8 cellular contexts compared by ENCODE assay signal in the genomic region with DNA sequence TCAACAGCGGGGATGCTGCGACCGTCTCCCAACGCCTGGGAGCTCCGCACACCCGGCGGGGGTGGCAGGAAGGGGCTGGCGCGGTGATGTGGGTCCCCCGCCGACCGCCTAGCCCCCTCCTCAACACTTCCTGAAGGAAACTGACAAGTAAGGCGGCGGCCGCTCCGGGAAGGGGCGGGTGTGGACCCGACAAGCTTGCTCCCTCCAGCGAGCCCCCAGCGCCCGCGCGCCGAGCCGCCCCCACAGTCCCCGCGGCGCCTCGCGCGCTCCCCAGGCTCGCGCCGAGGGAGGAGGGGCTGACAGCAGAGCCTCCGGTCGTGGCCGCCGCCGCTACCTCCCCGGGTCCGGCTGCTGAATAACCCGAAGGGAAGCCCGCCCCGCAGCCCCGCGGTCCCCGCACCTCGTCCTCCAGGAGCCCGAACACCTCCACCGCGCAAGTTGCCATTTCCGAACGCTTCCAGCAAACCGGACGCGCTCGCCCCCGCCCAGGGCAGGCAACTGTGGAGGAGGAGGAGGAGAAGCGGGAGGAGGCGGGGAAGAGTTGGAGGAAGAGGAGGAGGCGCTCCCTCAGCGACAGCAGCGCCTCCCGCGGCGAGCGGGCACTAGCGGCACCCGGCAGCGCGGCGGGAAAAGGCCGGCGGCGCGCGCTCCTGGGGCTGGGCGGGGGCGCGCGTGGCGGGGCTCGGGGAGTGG. TPM values are rescaled to one million over a fixed set of nuclear protein-coding genes. Genes with fewer than 3 reads are reported as not detected.
A peak's percentile ranks its signal among the peaks of the same experiment; 100 is the strongest.
DNase-seq lines count a peak whose midpoint lies in the region; ATAC-seq and TF ChIP-seq lines count a peak whose summit lies in the region.

A gene (minus strand): TSS at position 502 of the 693 bp plus-strand sequence. CDS start 57 bp downstream, at position 445.

- TF ChIP-seq CTCF in dorsolateral prefrontal cortex (IDR thresholded peaks at IDR 0.05 in 54 of 56, conservative IDR thresholded peaks at IDR 0.05 in 2 of 56; ENCODE audit: low read depth in 1 of 56, partially characterized antibody in 56 of 56) (peak in 51 of 56 donors; percentile 5 to 79 (median 46)), lower leg skin (IDR thresholded peaks at IDR 0.05) (no peak)

- peak within 1 kb of the TSS; percentile 61 for H3K27ac Mint-ChIP-seq in activated CD4-positive, alpha-beta memory T cell treated with anti-CD3 and anti-CD28 coated beads for 36 hours

- DNase-seq in AG20443 (ENCODE audit: low spot score) (peak; percentile 95), GM19238 (ENCODE audit: insufficient read length, low spot score) (peak; percentile 84), NCI-H748 (lab: John Stamatoyannopoulos, UW; ENCODE audit: unreplicated experiment) (peak; percentile 79), dorsolateral prefrontal cortex (peak; percentile 49 to 89 (median 71)), lower leg skin (ENCODE audit: low spot score in 2 of 2) (peak; percentile 80 to 96)
- DNase-seq in activated CD4-positive, alpha-beta memory T cell treated with anti-CD3 and anti-CD28 coated beads for 36 hours: peak; percentile 81
- peak; percentile 71 to 72 for DNase-seq in stimulated activated CD4-positive, alpha-beta T cell treated with anti-CD3 and anti-CD28 coated beads, Interleukin-4, amount 100 ng/mL, for 4 hours

- H3K4me3 ChIP-seq in dorsolateral prefrontal cortex (peak within 1 kb of the TSS; percentile 67 to 98 (median 86)), lower leg skin (ENCODE audit: low read depth, poor library complexity, severe bottlenecking) (peak within 1 kb of the TSS; percentile 82)

- H3K4me1 Mint-ChIP-seq in activated CD4-positive, alpha-beta memory T cell treated with anti-CD3 and anti-CD28 coated beads for 36 hours (ENCODE audit: low read depth): peaks cover 23% of the 10 kb centered on the region

- H3K36me3 Mint-ChIP-seq in activated CD4-positive, alpha-beta memory T cell treated with anti-CD3 and anti-CD28 coated beads for 36 hours: no peaks in the 10 kb centered on the region

- intact Hi-C loops in activated CD4-positive, alpha-beta memory T cell treated with anti-CD3 and anti-CD28 coated beads for 36 hours (cut with micrococcal nuclease): loop anchor here (1.0 to 5.0 kb wide), 4 partner anchors 50 to 1714 kb away; a partner anchor contains a TSS
- intact Hi-C loops in dorsolateral prefrontal cortex (cut with DNase I): loop anchor here (5.0 to 10.0 kb wide), 4 partner anchors 59 to 588 kb away; a partner anchor contains a TSS
- intact Hi-C loops in lower leg skin (cut with DNase I; ENCODE audit: low total_unique reads): no loop called here

- peaks cover 11% of the 10 kb centered on the region for H3K27me3 Mint-ChIP-seq in activated CD4-positive, alpha-beta memory T cell treated with anti-CD3 and anti-CD28 coated beads for 36 hours

- CTCF ChIA-PET in activated CD4-positive, alpha-beta memory T cell treated with anti-CD3 and anti-CD28 coated beads for 36 hours (lab: Charles Lee): interaction anchor here (1.0 to 1.6 kb wide), 5 partner anchors 9 to 252 kb away, joined by 3 to 5 read pairs (median 4); no protein-coding TSS in a partner anchor

- no peak for TF ChIP-seq POLR2A in lower leg skin (IDR thresholded peaks at IDR 0.05)

- peak within 1 kb of the TSS; percentile 81 for H3K4me3 Mint-ChIP-seq in activated CD4-positive, alpha-beta memory T cell treated with anti-CD3 and anti-CD28 coated beads for 36 hours

- no peaks in the 10 kb centered on the region for H3K27me3 ChIP-seq in dorsolateral prefrontal cortex

- peak; percentile 91 for ATAC-seq in HG03439 (IDR thresholded peaks at IDR 0.05; ENCODE audit: unreplicated experiment)

- H3K9me3 Mint-ChIP-seq in activated CD4-positive, alpha-beta memory T cell treated with anti-CD3 and anti-CD28 coated beads for 36 hours: no peaks in the 10 kb centered on the region

- POLR2A ChIA-PET in activated CD4-positive, alpha-beta memory T cell treated with anti-CD3 and anti-CD28 coated beads for 36 hours (lab: Charles Lee): interaction anchor here (0.6 kb wide), 1 partner anchor 71 kb away, joined by 4 read pairs; no protein-coding TSS in a partner anchor

- WGBS in lower leg skin, 2 donors: 0 to 1% methylated on average over 29 to 41 of the region's 83 CpGs

- peak within 1 kb of the TSS; percentile 63 to 94 (median 87) for H3K27ac ChIP-seq in dorsolateral prefrontal cortex

RNA-seq across cellular contexts. Expression of the gene that starts here (rescaled TPM):
- total RNA-seq in activated CD4-positive, alpha-beta memory T cell treated with anti-CD3 and anti-CD28 coated beads for 36 hours: 10 to 100 TPM; 18.5 to 18.7 TPM
- total RNA-seq in dorsolateral prefrontal cortex: 10 to 100 TPM in 9 of 120 experiments, 1 to 10 TPM in 111; 2.3 to 13.2 (median 6.5) TPM
- total RNA-seq in lower leg skin: 10 to 100 TPM; 16.7 to 40.4 (median 29.4) TPM

Comparison
In these comparisons a context has a peak if more than half of its experiments do, and no peak if none do; other contexts are left out.
1. Peak in every context shown above with its lines: DNase-seq, ATAC-seq, H3K4me3 ChIP-seq and H3K27ac ChIP-seq.
2. CTCF ChIP-seq: peak in dorsolateral prefrontal cortex (51 of 56); none in lower leg skin (0 of 3).